Comparison of ENCODE assay signal across 9 cellular contexts in genomic region chr4:127782025-127782274, GRCh38. TPM values are rescaled to one million over a fixed set of nuclear protein-coding genes. Genes with fewer than 3 reads are reported as not detected.
DNase-seq lines count a peak whose midpoint lies in the region; ATAC-seq and TF ChIP-seq lines count a peak whose summit lies in the region.
"Had no signal": no experiment of that assay in that cellular context is flagged by ENCODE, and none has a peak within 500 bp of the region (broad histone marks: within the 10 kb centered on the region; RNA-seq: fewer than 3 reads in every experiment).

No MANE protein-coding gene starts in this region.

- H3K4me3 Mint-ChIP-seq in dendritic cell treated with granulocyte-macrophage colony-stimulating factor and Interleukin-4, amounts not matched to agents 40 ng/mL and 50 ng/mL, for 4 days: peak overlapping the region; percentile 82

- H3K27me3 Mint-ChIP-seq in dendritic cell treated with granulocyte-macrophage colony-stimulating factor and Interleukin-4, amounts not matched to agents 40 ng/mL and 50 ng/mL, for 4 days: peaks cover 47% of the 10 kb centered on the region

- TF ChIP-seq CTCF in lower leg skin (IDR thresholded peaks at IDR 0.05): no peak

- peak overlapping the region; percentile 34 for H3K27ac Mint-ChIP-seq in dendritic cell treated with granulocyte-macrophage colony-stimulating factor and Interleukin-4, amounts not matched to agents 40 ng/mL and 50 ng/mL, for 4 days

- intact Hi-C loops in dendritic cell treated with granulocyte-macrophage colony-stimulating factor and Interleukin-4, amounts not matched to agents 40 ng/mL and 50 ng/mL, for 4 days (cut with micrococcal nuclease): loop anchor here (2.0 to 10.0 kb wide), 4 partner anchors 99 to 185 kb away; partner anchors contain the start of genes ABHD18, INTU, MFSD8 and PLK4
- intact Hi-C loops in lower leg skin (cut with DNase I; ENCODE audit: low total_unique reads): no loop called here

- DNase-seq in NCI-H1105 (lab: John Stamatoyannopoulos, UW) (peak; percentile 49), NCI-H1105 treated with DMSO at 0.1 percent for 48 hours (lab: John Stamatoyannopoulos, UW) (no peak), HPDE6-E6E7 (ENCODE audit: extremely low spot score) (peak; percentile 80), SK-MEL-5 (ENCODE audit: low read depth, low spot score) (peak; percentile 72), lower leg skin (ENCODE audit: low spot score in 2 of 2) (peak; percentile 60 to 94)
- DNase-seq in stimulated activated CD8-positive, alpha-beta memory T cell treated with anti-CD3 and anti-CD28 coated beads, Interleukin-7, amount 100 ng/mL, for 24 hours (ENCODE audit: low read depth): peak; percentile 6
- DNase-seq: DND-41 had no signal

- H3K9me3 Mint-ChIP-seq in dendritic cell treated with granulocyte-macrophage colony-stimulating factor and Interleukin-4, amounts not matched to agents 40 ng/mL and 50 ng/mL, for 4 days: no peaks in the 10 kb centered on the region

- in situ Hi-C loops in SK-MEL-5 (cut with HindIII; ENCODE audit: low pct_unique_long_range_greater_than_20kb, low sequenced_read_pairs): no loop called here

- no peak for TF ChIP-seq POLR2A in lower leg skin (IDR thresholded peaks at IDR 0.05)

- H3K4me1 Mint-ChIP-seq in dendritic cell treated with granulocyte-macrophage colony-stimulating factor and Interleukin-4, amounts not matched to agents 40 ng/mL and 50 ng/mL, for 4 days (ENCODE audit: low read depth): peaks cover 31% of the 10 kb centered on the region

- H3K4me3 ChIP-seq in lower leg skin (ENCODE audit: low read depth, poor library complexity, severe bottlenecking): peak overlapping the region; percentile 66

- WGBS in lower leg skin, 2 donors: 0 to 1% methylated on average over 19 to 23 of the region's 30 CpGs

- ATAC-seq in GM21367 (IDR thresholded peaks at IDR 0.05; ENCODE audit: unreplicated experiment): peak; percentile 76

- H3K36me3 Mint-ChIP-seq in dendritic cell treated with granulocyte-macrophage colony-stimulating factor and Interleukin-4, amounts not matched to agents 40 ng/mL and 50 ng/mL, for 4 days (ENCODE audit: low read depth): peaks cover 7% of the 10 kb centered on the region

RNA-seq across cellular contexts. Expression of gene HSPA4L, which starts 0.2 kb away (rescaled TPM):
- total RNA-seq in SK-MEL-5 (2014; rRNA removed; shearing (Covaris generic)): 5.5 and 6.1 TPM in 2 replicates
- 4.4 and 6.4 TPM in 2 replicates for polyA plus RNA-seq in SK-MEL-5 (2015; cell fraction: cytosol; rRNA removed)
- 4.3 and 4.8 TPM in 2 replicates for polyA plus RNA-seq in SK-MEL-5 (2015; cell fraction: nucleus; rRNA removed)
- 10 to 100 TPM; 15.8 to 25.1 (median 22.5) TPM for total RNA-seq in lower leg skin

RNA-seq across cellular contexts. Expression of gene SLC25A31, which starts 51.8 kb away (rescaled TPM):
- total RNA-seq in SK-MEL-5 (2014; rRNA removed; shearing (Covaris generic)): not detected in 2 replicates
- polyA plus RNA-seq in SK-MEL-5 (2015; cell fraction: cytosol; rRNA removed): not detected in 2 replicates
- 0.32 TPM in 1 of 2 replicates, not detected in the other for polyA plus RNA-seq in SK-MEL-5 (2015; cell fraction: nucleus; rRNA removed)
- total RNA-seq in lower leg skin: not detected
